In genomic region chr18:46071894-46072867, GRCh38 we compare ENCODE assay signal across 8 cellular contexts. TPM values are rescaled to one million over a fixed set of nuclear protein-coding genes. Genes with fewer than 3 reads are reported as not detected.
DNase-seq lines count a peak whose midpoint lies in the region; ATAC-seq, FAIRE-seq and TF ChIP-seq lines count a peak whose summit lies in the region.

PSTPIP2 (minus strand) TSS chr18:46072260; CDS start chr18:46072188, 72 bp downstream.

- H3K9me3 ChIP-seq in heart left ventricle (peaks cover 0 to 3% (median 0%) of the 10 kb centered on the region in 12 donors), prostate gland (no peaks in the 10 kb centered on the region)

- 7 to 17% (median 11%) methylated on average over 38 to 87 of the region's 87 CpGs for WGBS in heart left ventricle, 4 donors
- WGBS in prostate gland: 25% methylated on average over 20 of the region's 87 CpGs

- H3K36me3 ChIP-seq in heart left ventricle (peaks cover 0 to 19% (median 0%) of the 10 kb centered on the region in 9 donors), prostate gland (no peaks in the 10 kb centered on the region)

- TF ChIP-seq POLR2A in heart left ventricle (IDR thresholded peaks at IDR 0.05): peak in 1 of 2 donors; percentile 23
- peak; percentile 71 for TF ChIP-seq POLR2A in prostate gland (IDR thresholded peaks at IDR 0.05)

- H3K4me3 ChIP-seq in heart left ventricle (peak within 1 kb of the TSS; percentile 59 to 88 (median 70)), prostate gland (peak within 1 kb of the TSS; percentile 73 to 96)

- peaks cover 0 to 57% (median 19%) of the 10 kb centered on the region in 12 donors for H3K4me1 ChIP-seq in heart left ventricle
- H3K4me1 ChIP-seq in prostate gland (replicated peaks): no peaks in the 10 kb centered on the region

- intact Hi-C loops in heart left ventricle (cut with DNase I) (loop anchor here (2.0 to 10.0 kb wide), 12 partner anchors 97 to 407 kb away; partner anchors contain the start of gene EPG5 (in 2 of the 10)), prostate gland (cut with DNase I) (loop anchor here (10.0 kb wide), 4 partner anchors 97 to 447 kb away; no protein-coding TSS in a partner anchor)

- peak in 1 of 12 donors; percentile 6 for TF ChIP-seq CTCF in heart left ventricle (IDR thresholded peaks at IDR 0.05)
- TF ChIP-seq CTCF in prostate gland (IDR thresholded peaks at IDR 0.05): no peak

- no peaks in the 10 kb centered on the region for H3K27me3 ChIP-seq in heart left ventricle
- no peaks in the 10 kb centered on the region for H3K27me3 ChIP-seq in prostate gland (replicated peaks; ENCODE audit: insufficient read depth)

- no peak for FAIRE-seq in urothelium cell line (lab: Jason Lieb, UNC)

- H3K27ac ChIP-seq in heart left ventricle (peak within 1 kb of the TSS in 6 of 12 donors; percentile 10 to 68 (median 54)), prostate gland (peak within 1 kb of the TSS; percentile 30 to 78)

- ATAC-seq in HG03342 (IDR thresholded peaks at IDR 0.05; ENCODE audit: unreplicated experiment) (peak; percentile 65), SK-N-SH treated with all-trans-retinoic acid at 6 μM for 48 hours (peak; percentile 87), heart left ventricle (peak in 3 of 4 donors; percentile 52 to 78 (median 73))

- peak; percentile 54 for DNase-seq in NCI-H82 (lab: John Stamatoyannopoulos, UW)
- DNase-seq in NCI-H82 treated with DMSO at 0.1 percent for 48 hours (lab: John Stamatoyannopoulos, UW; ENCODE audit: unreplicated experiment): no peak
- peak; percentile 72 for DNase-seq in activated naive CD4-positive, alpha-beta T cell treated with anti-CD3 and anti-CD28 coated beads, Interleukin-2, amount 50 U/mL, for 16 hours
- DNase-seq in heart left ventricle: peak; percentile 61 to 88 (median 73)
- peak; percentile 64 for DNase-seq in prostate gland (ENCODE audit: low spot score)
- peak; percentile 61 for DNase-seq in urothelium cell line (ENCODE audit: low spot score)

TF ChIP-seq in SK-N-SH treated with all-trans-retinoic acid at 6 μM for 48 hours, 23 proteins besides CTCF, POLR2A, EP300 and RAD21:
- TF ChIP-seq CREB5 (CRISPR knock-in tag; IDR thresholded peaks at IDR 0.05; ENCODE audit: low read depth) (no peak), ISL1 (CRISPR knock-in tag; IDR thresholded peaks at IDR 0.05) (no peak), ZFP3 (CRISPR knock-in tag; IDR thresholded peaks at IDR 0.05) (no peak), ZNF565 (CRISPR knock-in tag; conservative IDR thresholded peaks at IDR 0.05; ENCODE audit: low read depth) (no peak), ARNTL (CRISPR knock-in tag; IDR thresholded peaks at IDR 0.05; ENCODE audit: borderline replicate concordance, low read depth) (no peak), ZNF8 (CRISPR knock-in tag; IDR thresholded peaks at IDR 0.05) (no peak)

RNA-seq across cellular contexts. Expression of gene PSTPIP2, which starts in this region (rescaled TPM):
- total RNA-seq in heart left ventricle: 10 to 100 TPM in 1 of 9 donors, 1 to 10 TPM in 8; 1.2 to 15.0 (median 2.9) TPM
- polyA plus RNA-seq in heart left ventricle: 1 to 10 TPM in 1 of 2 donors, under 1 TPM in 1; 0.65 to 1.6 TPM
- 10 to 100 TPM in 1 of 2 donors, 1 to 10 TPM in 1; 7.0 to 21.1 TPM for total RNA-seq in prostate gland
